ENCODE assay signal across 23 cellular contexts in the genomic region with DNA sequence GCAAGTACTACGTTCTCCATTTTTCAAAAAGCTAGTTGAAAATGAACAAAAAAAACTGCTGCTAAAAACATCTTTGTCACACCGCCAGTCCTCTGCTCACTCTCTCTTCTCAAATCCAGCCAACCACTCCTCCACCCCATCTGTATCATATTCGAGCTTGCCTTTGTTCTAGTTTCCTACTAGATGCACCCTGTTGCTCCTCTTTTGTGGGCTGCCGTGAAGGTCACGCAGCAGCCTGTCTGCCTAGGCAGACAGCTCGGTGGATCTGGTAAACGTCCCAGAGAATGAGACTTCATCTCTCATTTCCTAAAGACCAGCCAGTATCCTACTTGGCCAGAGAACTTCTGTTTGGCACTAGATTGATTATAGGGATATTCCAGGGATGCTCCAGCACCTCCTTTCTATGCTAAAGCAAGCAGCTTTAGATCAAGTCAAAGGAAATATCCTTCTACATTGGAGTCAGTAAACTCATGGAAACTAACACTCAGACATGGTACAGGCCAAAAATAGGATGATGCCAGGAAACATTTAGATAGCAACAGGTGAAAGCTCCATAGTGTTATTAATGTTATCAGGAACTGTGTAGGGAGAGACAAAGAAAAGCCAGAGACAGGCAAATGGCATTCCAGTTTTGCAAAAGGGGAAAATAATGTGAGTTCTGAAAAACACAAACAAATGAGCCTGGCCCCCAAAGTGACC. TPM values are rescaled to one million over a fixed set of nuclear protein-coding genes. Genes with fewer than 3 reads are reported as not detected.
DNase-seq lines count a peak whose midpoint lies in the region; ATAC-seq, FAIRE-seq and TF ChIP-seq lines count a peak whose summit lies in the region.
"Had no signal": no experiment of that assay in that cellular context is flagged by ENCODE, and none has a peak within 500 bp of the region (broad histone marks: within the 10 kb centered on the region; RNA-seq: fewer than 3 reads in every experiment).

No MANE protein-coding gene starts in this region.

- H3K4me3 ChIP-seq in CD8-positive, alpha-beta T cell (ENCODE audit: low read depth, low read length) = no peak overlapping the region
- H3K4me3 ChIP-seq in H7 (ENCODE audit: insufficient read depth, low read depth, low read length) (no peak overlapping the region), esophagus muscularis mucosa (no peak overlapping the region)
- H3K4me3 ChIP-seq: K562 had no signal

- TF ChIP-seq CTCF in CD8-positive, alpha-beta T cell (IDR thresholded peaks at IDR 0.05) = no peak
- no peak for TF ChIP-seq CTCF in D721Med (IDR thresholded peaks at IDR 0.05; ENCODE audit: insufficient read depth, missing control alignments)
- no peak for TF ChIP-seq CTCF in esophagus muscularis mucosa (IDR thresholded peaks at IDR 0.05)

- WGBS in esophagus muscularis mucosa = 43% methylated on average over 7 of the region's 7 CpGs

- no peak for ATAC-seq in CD8-positive, alpha-beta T cell
- ATAC-seq: K562 had no signal

- CTCF ChIA-PET in CD8-positive, alpha-beta T cell (lab: Charles Lee) = interaction anchor here (1.1 to 8.9 kb wide), 2 partner anchors 190 to 266 kb away, joined by 7 to 247 read pairs; no protein-coding TSS in a partner anchor

- no peaks in the 10 kb centered on the region for H3K36me3 ChIP-seq in CD8-positive, alpha-beta T cell (ENCODE audit: insufficient read depth, low read length)
- H3K36me3 ChIP-seq in H7 (replicated peaks; ENCODE audit: control insufficient read depth, insufficient read depth, low read length) (no peaks in the 10 kb centered on the region), esophagus muscularis mucosa (no peaks in the 10 kb centered on the region)

- H3K27ac Mint-ChIP-seq in CD8-positive, alpha-beta T cell = peak overlapping the region; percentile 2
- H3K27ac Mint-ChIP-seq: B cell; CD8-positive, alpha-beta memory T cell; HFFc6 had no signal

- FAIRE-seq in D721Med (lab: Jason Lieb, UNC) = no peak
- FAIRE-seq: GM12892, K562 had no signal

- no peaks in the 10 kb centered on the region for H3K9me3 Mint-ChIP-seq in CD8-positive, alpha-beta T cell
- H3K9me3 Mint-ChIP-seq: CD8-positive, alpha-beta memory T cell; H9; HFFc6 had no signal

- no peaks in the 10 kb centered on the region for H3K4me1 Mint-ChIP-seq in CD8-positive, alpha-beta T cell (ENCODE audit: low read depth)
- H3K4me1 Mint-ChIP-seq: B cell; CD8-positive, alpha-beta memory T cell had no signal

- no peaks in the 10 kb centered on the region for H3K27me3 ChIP-seq in CD8-positive, alpha-beta T cell (ENCODE audit: insufficient read depth, low read length)
- H3K27me3 ChIP-seq in H7 (ENCODE audit: control insufficient read depth, insufficient read depth, low read length) (no peaks in the 10 kb centered on the region; the same call in 1 of the 2 replicates), esophagus muscularis mucosa (no peaks in the 10 kb centered on the region)

- POLR2A ChIA-PET in CD8-positive, alpha-beta T cell (lab: Charles Lee) = no interaction called here

- no peak for DNase-seq in CD8-positive, alpha-beta T cell
- peak; percentile 35 for DNase-seq in H7
- DNase-seq in NCI-H69 (lab: John Stamatoyannopoulos, UW) = peak; percentile 43
- peak; percentile 50 for DNase-seq in middle frontal gyrus (ENCODE audit: extremely low spot score, low spot score)
- DNase-seq in activated naive CD4-positive, alpha-beta T cell treated with Interleukin-2 at 50 U/mL for 16 hours = no peak
- no peak for DNase-seq in D721Med (ENCODE audit: insufficient read length, low spot score)
- no peak for DNase-seq in DMS79 treated with DMSO at 0.1 percent for 48 hours (lab: John Stamatoyannopoulos, UW)
- DNase-seq in esophagus muscularis mucosa (ENCODE audit: extremely low spot score) = no peak
- DNase-seq: CD8-positive, alpha-beta memory T cell; DND-41; H9; HFFc6; NCI-H2029; NCI-H2171 treated with DMSO at 0.1 percent for 48 hours; NCI-H526 treated with DMSO at 0.1 percent for 48 hours; SHP77 had no signal

- no peaks in the 10 kb centered on the region for H3K9me3 ChIP-seq in CD8-positive, alpha-beta T cell (ENCODE audit: low read length)
- no peaks in the 10 kb centered on the region for H3K9me3 ChIP-seq in esophagus muscularis mucosa

- H3K27ac ChIP-seq in CD8-positive, alpha-beta T cell (ENCODE audit: low read depth, low read length) = no peak overlapping the region
- H3K27ac ChIP-seq in esophagus muscularis mucosa (replicated peaks in 1 of 4) = no peak overlapping the region
- H3K27ac ChIP-seq: C4-2B, RWPE1 had no signal

- H3K36me3 Mint-ChIP-seq in CD8-positive, alpha-beta T cell = no peaks in the 10 kb centered on the region
- H3K36me3 Mint-ChIP-seq: CD8-positive, alpha-beta memory T cell had no signal

- H3K4me1 ChIP-seq in CD8-positive, alpha-beta T cell (ENCODE audit: insufficient read depth, low read length) = peaks cover 6% of the 10 kb centered on the region
- no peaks in the 10 kb centered on the region for H3K4me1 ChIP-seq in esophagus muscularis mucosa

- intact Hi-C loops in CD8-positive, alpha-beta T cell (cut with DNase I, micrococcal nuclease) = no loop called here
- intact Hi-C loops in esophagus muscularis mucosa (cut with DNase I) = loop anchor here (5.0 kb wide), 2 partner anchors 638 to 893 kb away; no protein-coding TSS in a partner anchor

- H3K4me3 Mint-ChIP-seq in CD8-positive, alpha-beta T cell = no peak overlapping the region
- H3K4me3 Mint-ChIP-seq: B cell; CD8-positive, alpha-beta memory T cell; HFFc6 had no signal

- no peak for TF ChIP-seq EP300 in esophagus muscularis mucosa (IDR thresholded peaks at IDR 0.05)

- no peak for TF ChIP-seq POLR2A in esophagus muscularis mucosa (IDR thresholded peaks at IDR 0.05; ENCODE audit: low read depth)

- H3K27me3 Mint-ChIP-seq in CD8-positive, alpha-beta T cell (ENCODE audit: low read depth) = peaks cover 11% of the 10 kb centered on the region

RNA-seq across cellular contexts. Expression of gene PLXNA4, which starts 8.7 kb away (rescaled TPM):
- total RNA-seq in CD8-positive, alpha-beta T cell = 1 to 10 TPM; 1.6 to 2.1 TPM
- 0.59 and 1.0 TPM in 2 replicates for total RNA-seq in H7 (2014; rRNA removed; shearing (Covaris generic))
- total RNA-seq in esophagus muscularis mucosa = 1 to 10 TPM; 5.0 to 9.5 (median 6.6) TPM
- total RNA-seq: B cell, LHCN-M2, MCF 10A had no signal

Comparison
In these comparisons a context has a peak if more than half of its experiments do, and no peak if none do; other contexts are left out.
1. DNase-seq: peak in H7 (single experiment), NCI-H69 (single experiment) and middle frontal gyrus (single experiment); none in CD8-positive, alpha-beta T cell (0 of 7), activated naive CD4-positive, alpha-beta T cell treated with Interleukin-2 at 50 U/mL for 16 hours (single experiment), D721Med (single experiment), DMS79 treated with DMSO at 0.1 percent for 48 hours (single experiment) and esophagus muscularis mucosa (single experiment).